10 cellular contexts compared by ENCODE assay signal in the genomic region with DNA sequence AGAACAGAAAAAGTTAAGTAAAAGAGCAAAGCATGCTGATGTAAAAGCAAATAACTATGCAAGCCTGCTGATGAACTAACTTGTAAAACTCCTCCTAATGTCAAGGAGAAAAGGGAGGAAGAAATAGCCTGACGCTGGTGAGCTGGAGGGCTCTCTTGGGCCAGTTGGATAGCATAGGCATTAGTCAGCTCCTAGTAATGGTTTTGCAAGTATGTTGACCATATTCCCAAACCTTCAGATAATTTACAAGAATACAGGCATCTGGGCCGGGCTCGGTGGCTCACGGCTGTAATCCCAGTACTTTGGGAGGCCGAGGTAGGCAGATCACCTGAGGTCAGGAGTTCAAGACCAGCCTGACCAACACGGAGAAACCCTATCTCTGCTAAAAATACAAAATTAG.
DNase-seq lines count a peak whose midpoint lies in the region; ATAC-seq and TF ChIP-seq lines count a peak whose summit lies in the region.
"Had no signal": no experiment of that assay in that cellular context is flagged by ENCODE, and none has a peak within 500 bp of the region (broad histone marks: within the 10 kb centered on the region; RNA-seq: fewer than 3 reads in every experiment).

No MANE protein-coding gene starts in this region.

- no peak overlapping the region for H4K5ac ChIP-seq in IMR-90 (ENCODE audit: low read depth, low read length)

- no peak overlapping the region for H2BK20ac ChIP-seq in IMR-90 (ENCODE audit: low read depth, low read length)

- CTCF ChIA-PET in IMR-90 (lab: Yijun Ruan, JAX), result interaction anchor here (0.6 kb wide), 1 partner anchor 143 kb away, joined by 3 read pairs; no protein-coding TSS in a partner anchor

- no peak overlapping the region for H3K14ac ChIP-seq in IMR-90 (replicated peaks; ENCODE audit: low read depth, low read length)

- H4K20me1 ChIP-seq in IMR-90 (ENCODE audit: insufficient read depth, low read length), result no peaks in the 10 kb centered on the region

- intact Hi-C loops in IMR-90 (cut with micrococcal nuclease), result no loop called here

- H3K27ac ChIP-seq in IMR-90 (ENCODE audit: insufficient read depth, low read length), result no peak overlapping the region
- H3K27ac ChIP-seq: psoas muscle had no signal

- no peak overlapping the region for H3K56ac ChIP-seq in IMR-90 (ENCODE audit: extremely low read depth, insufficient read depth, low read length)

- no peak overlapping the region for H2AK9ac ChIP-seq in IMR-90 (replicated peaks; ENCODE audit: low read depth, low read length, poor library complexity)

- H3K4me3 ChIP-seq in IMR-90 (ENCODE audit: insufficient read depth, low read depth, low read length) (no peak overlapping the region), cardiac fibroblast (replicated peaks in 1 of 2; ENCODE audit: low read depth in 2 of 2, low read length in 2 of 2) (no peak overlapping the region)
- H3K4me3 ChIP-seq: psoas muscle had no signal

- no peaks in the 10 kb centered on the region for H3K79me1 ChIP-seq in IMR-90 (ENCODE audit: low read depth in 1 of 2, low read length in 2 of 2)

- H3K9ac ChIP-seq in IMR-90 (ENCODE audit: low read depth, low read length), result no peak overlapping the region

- H3K27me3 ChIP-seq in IMR-90 (ENCODE audit: control insufficient read depth, insufficient read depth, low read length), result no peaks in the 10 kb centered on the region

- H2AFZ ChIP-seq in IMR-90 (replicated peaks; ENCODE audit: low read length, poor library complexity), result no peak overlapping the region

- WGBS in IMR-90 (ENCODE audit: extremely low coverage in 2 of 2, insufficient read length in 1 of 2), 2 experiments, result 40% methylated on average over 1 of the region's 6 CpGs; no CpG with 5 or more reads in 1 of the 2 experiments

- no peaks in the 10 kb centered on the region for H3K9me1 ChIP-seq in IMR-90 (ENCODE audit: insufficient read depth, low read length)

- peak overlapping the region; percentile 47 for H2BK5ac ChIP-seq in IMR-90 (ENCODE audit: low read depth, low read length, poor library complexity, severe bottlenecking)

- dilution Hi-C loops in IMR-90 (cut with HindIII; ENCODE audit: low sequenced_read_pairs, unreplicated experiment), result no loop called here

- H3K4ac ChIP-seq in IMR-90 (ENCODE audit: low read depth, low read length), result no peak overlapping the region

- ATAC-seq in IMR-90 (ENCODE audit: low read depth) (peak; percentile 99), HG02610 (IDR thresholded peaks at IDR 0.05; ENCODE audit: unreplicated experiment) (no peak), HG03108 (IDR thresholded peaks at IDR 0.05; ENCODE audit: unreplicated experiment) (no peak)
- ATAC-seq: psoas muscle had no signal

- H4K8ac ChIP-seq in IMR-90 (ENCODE audit: low read depth in 2 of 2, low read length in 2 of 2), result no peak overlapping the region

- TF ChIP-seq POLR2A in IMR-90 (IDR thresholded peaks at IDR 0.05; ENCODE audit: low read depth, low read length), result no peak

- no peak overlapping the region for H2BK120ac ChIP-seq in IMR-90 (ENCODE audit: low read depth, low read length)

- no peak for TF ChIP-seq CTCF in IMR-90 (conservative IDR thresholded peaks at IDR 0.05; ENCODE audit: low read depth, low read length)
- TF ChIP-seq CTCF in cardiac fibroblast (IDR thresholded peaks at IDR 0.05; ENCODE audit: low read depth, low read length), result no peak

- DNase-seq in AG08396 (ENCODE audit: low spot score) (peak; percentile 58), IMR-90 (peak; percentile 97), cardiac fibroblast (ENCODE audit: low read depth in 2 of 2) (peak; percentile 90 to 97), kidney tubule cell (ENCODE audit: low spot score) (peak; percentile 80), HuH-7 (ENCODE audit: low spot score) (no peak)
- no peak for DNase-seq in activated CD8-positive, alpha-beta memory T cell treated with anti-CD3 and anti-CD28 coated beads, Interleukin-2, amount 50 U/mL, for 4 hours
- DNase-seq: NCI-H187 treated with DMSO at 0.1 percent for 48 hours, psoas muscle had no signal

- no peak for TF ChIP-seq RAD21 in IMR-90 (IDR thresholded peaks at IDR 0.05; ENCODE audit: low read length)

- H3K4me2 ChIP-seq in IMR-90 (ENCODE audit: low read depth, low read length), result no peak overlapping the region

- POLR2A ChIA-PET in IMR-90 (lab: Charles Lee; ENCODE audit: unreplicated experiment), result no interaction called here

- H2AK5ac ChIP-seq in IMR-90 (ENCODE audit: low read depth, low read length), result no peak overlapping the region

- no peaks in the 10 kb centered on the region for H3K9me3 ChIP-seq in IMR-90 (ENCODE audit: control insufficient read depth, insufficient read depth, low read length)
- H3K9me3 ChIP-seq: psoas muscle had no signal

- in situ Hi-C loops in IMR-90 (cut with MboI; ENCODE audit: low sequenced_read_pairs), result no loop called here

- H3K36me3 ChIP-seq in IMR-90 (ENCODE audit: control insufficient read depth, insufficient read depth, low read length), result no peaks in the 10 kb centered on the region

- no peak overlapping the region for H4K91ac ChIP-seq in IMR-90 (ENCODE audit: insufficient read depth, low read depth, low read length)

- no peak overlapping the region for H2BK15ac ChIP-seq in IMR-90 (ENCODE audit: low read depth, low read length)

- H3K4me1 ChIP-seq in IMR-90 (ENCODE audit: control insufficient read depth, insufficient read depth, low read length), result 0 out of 2 replicates have a peak, but pooled peaks cover 2% of the 10 kb centered on the region
- H3K4me1 ChIP-seq: psoas muscle had no signal

- no peak overlapping the region for H3K23ac ChIP-seq in IMR-90 (ENCODE audit: low read depth, low read length)

- no TSS peak for BruUV-seq in IMR-90 (replicated peaks; lab: Mats Ljungman, UMichigan)

- no peak overlapping the region for H3K18ac ChIP-seq in IMR-90 (ENCODE audit: low read depth, low read length)

TF ChIP-seq in IMR-90, 13 proteins besides CTCF, POLR2A, EP300 and RAD21:
- TF ChIP-seq MXI1 (IDR thresholded peaks at IDR 0.05; ENCODE audit: borderline replicate concordance, low read depth, low read length) (no peak), FOS (IDR thresholded peaks at IDR 0.05; ENCODE audit: low read depth, low read length) (peak; percentile 34; the same call in 1 of the 2 replicates), CEBPB (IDR thresholded peaks at IDR 0.05; ENCODE audit: low read depth, low read length) (peak; percentile 71), RCOR1 (IDR thresholded peaks at IDR 0.05; ENCODE audit: insufficient replicate concordance, low read length) (no peak)

Comparison
In these comparisons a context has a peak if more than half of its experiments do, and no peak if none do; other contexts are left out.
1. DNase-seq: peak in AG08396 (single experiment), IMR-90 (single experiment), cardiac fibroblast (2 of 2) and kidney tubule cell (single experiment); none in HuH-7 (single experiment) and activated CD8-positive, alpha-beta memory T cell treated with anti-CD3 and anti-CD28 coated beads, Interleukin-2, amount 50 U/mL, for 4 hours (single experiment).